11 cellular contexts compared by ENCODE assay signal in the genomic region with DNA sequence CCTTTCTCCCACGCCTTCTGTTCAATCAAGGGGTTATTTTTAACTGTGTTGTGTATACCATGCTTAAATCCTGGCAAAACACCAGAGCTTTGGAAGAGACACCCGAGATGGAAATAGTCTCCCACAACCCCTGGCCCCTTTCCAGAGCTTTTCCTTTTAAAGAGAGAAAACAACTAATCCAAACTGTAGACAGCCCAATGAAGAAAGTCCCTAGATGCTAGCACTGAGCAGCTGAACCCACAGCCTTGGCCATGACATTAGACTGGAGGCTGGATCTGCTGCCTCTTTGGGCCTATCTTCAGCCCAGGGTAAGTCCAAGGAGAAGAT.
DNase-seq lines count a peak whose midpoint lies in the region; ATAC-seq lines count a peak whose summit lies in the region.
"Had no signal": no experiment of that assay in that cellular context is flagged by ENCODE, and none has a peak within 500 bp of the region (broad histone marks: within the 10 kb centered on the region; RNA-seq: fewer than 3 reads in every experiment).

No MANE protein-coding gene starts in this region.

- no peaks in the 10 kb centered on the region for H3K9me3 Mint-ChIP-seq in immature natural killer cell
- H3K9me3 Mint-ChIP-seq: activated naive CD8-positive, alpha-beta T cell treated with anti-CD3 and anti-CD28 coated beads, Interleukin-2, amount 10 ng/mL, durations not matched to agents 7 days and 5 days had no signal

- no peaks in the 10 kb centered on the region for H3K4me1 Mint-ChIP-seq in immature natural killer cell

- no peak overlapping the region for H3K14ac ChIP-seq in mesenchymal stem cell (ENCODE audit: low read length in 2 of 2)

- peak; percentile 35 for DNase-seq in NCI-H1092 (lab: John Stamatoyannopoulos, UW)
- peak; percentile 29 for DNase-seq in dermis blood vessel endothelial cell
- DNase-seq in mesenchymal stem cell = peak; percentile 90
- DNase-seq in HAP-1 (ENCODE audit: low spot score in 2 of 2) = no peak
- DNase-seq in immature natural killer cell = no peak
- DNase-seq in stimulated activated CD4-positive, alpha-beta T cell treated with anti-CD3 and anti-CD28 coated beads, Interleukin-2, amount 100 ng/mL, for 48 hours = no peak
- DNase-seq: activated naive CD8-positive, alpha-beta T cell treated with anti-CD3 and anti-CD28 coated beads, Interleukin-2, amount 10 ng/mL, durations not matched to agents 7 days and 5 days; NCI-H510A treated with DMSO at 0.1 percent for 48 hours; retina had no signal

- H3K27me3 ChIP-seq in BLaER1 = no peaks in the 10 kb centered on the region
- H3K27me3 ChIP-seq in mesenchymal stem cell (ENCODE audit: control insufficient read depth in 1 of 2, insufficient read depth in 1 of 2, low read length in 2 of 2) = peaks cover 0 to 9% of the 10 kb centered on the region in 2 experiments
- H3K27me3 ChIP-seq in HAP-1 (ENCODE audit: low read depth) = no peaks in the 10 kb centered on the region

- H3K27ac ChIP-seq in BLaER1 (peak overlapping the region; percentile 27; the same call in 1 of the 2 replicates), mesenchymal stem cell (ENCODE audit: low read length, poor library complexity, severe bottlenecking) (no peak overlapping the region)

- H3K4me2 ChIP-seq in BLaER1 = peak overlapping the region; percentile 27
- H3K4me2 ChIP-seq in mesenchymal stem cell (ENCODE audit: low read length, poor library complexity, severe bottlenecking) = no peak overlapping the region

- no peak overlapping the region for H4K91ac ChIP-seq in mesenchymal stem cell (ENCODE audit: low read length)

- H3K4ac ChIP-seq in mesenchymal stem cell (ENCODE audit: low read depth in 1 of 2, low read length in 2 of 2) = no peak overlapping the region

- in situ Hi-C loops in HAP-1 (cut with MboI; ENCODE audit: low sequenced_read_pairs) = no loop called here

- H3K18ac ChIP-seq in mesenchymal stem cell (ENCODE audit: low read depth in 1 of 2, low read length in 2 of 2) = no peak overlapping the region

- peaks cover 0 to 6% (median 3%) of the 10 kb centered on the region in 3 donors for H3K36me3 Mint-ChIP-seq in immature natural killer cell

- no peak overlapping the region for H3K9ac ChIP-seq in BLaER1
- H3K9ac ChIP-seq in mesenchymal stem cell (ENCODE audit: low read length) = peak overlapping the region; percentile 9

- H2AK5ac ChIP-seq in mesenchymal stem cell (ENCODE audit: low read length, severe bottlenecking) = no peak overlapping the region

- peaks cover 16% of the 10 kb centered on the region for H3K79me1 ChIP-seq in mesenchymal stem cell (replicated peaks; ENCODE audit: low read length, poor library complexity, severe bottlenecking)

- H4K20me1 ChIP-seq in BLaER1 = no peaks in the 10 kb centered on the region

- no peak overlapping the region for H3K4me3 ChIP-seq in BLaER1
- H3K4me3 ChIP-seq in mesenchymal stem cell (ENCODE audit: insufficient read depth in 1 of 2, low read depth in 1 of 2, low read length in 2 of 2) = no peak overlapping the region
- no peak overlapping the region for H3K4me3 ChIP-seq in HAP-1

- H3K4me3 Mint-ChIP-seq in immature natural killer cell = no peak overlapping the region
- H3K4me3 Mint-ChIP-seq: activated naive CD8-positive, alpha-beta T cell treated with anti-CD3 and anti-CD28 coated beads, Interleukin-2, amount 10 ng/mL, durations not matched to agents 7 days and 5 days had no signal

- H4K8ac ChIP-seq in mesenchymal stem cell (ENCODE audit: low read length) = no peak overlapping the region

- H3K27ac Mint-ChIP-seq in immature natural killer cell = no peak overlapping the region
- H3K27ac Mint-ChIP-seq: activated naive CD8-positive, alpha-beta T cell treated with anti-CD3 and anti-CD28 coated beads, Interleukin-2, amount 10 ng/mL, durations not matched to agents 7 days and 5 days had no signal

- H3K9me3 ChIP-seq in BLaER1 = no peaks in the 10 kb centered on the region
- no peaks in the 10 kb centered on the region for H3K9me3 ChIP-seq in mesenchymal stem cell (ENCODE audit: control insufficient read depth, low read length)
- no peaks in the 10 kb centered on the region for H3K9me3 ChIP-seq in HAP-1

- no peak overlapping the region for H2BK5ac ChIP-seq in mesenchymal stem cell (ENCODE audit: low read depth, low read length, poor library complexity, severe bottlenecking)

- H3K23ac ChIP-seq in mesenchymal stem cell (ENCODE audit: low read length in 2 of 2) = no peak overlapping the region

- 18% methylated on average over 1 of the region's 2 CpGs for WGBS in mesenchymal stem cell

- ATAC-seq in HG02759 (IDR thresholded peaks at IDR 0.05; ENCODE audit: unreplicated experiment) = no peak

- no peak overlapping the region for H2BK120ac ChIP-seq in mesenchymal stem cell (ENCODE audit: low read depth, low read length)

- 0 out of 2 replicates have a peak, but pooled peaks cover 8% of the 10 kb centered on the region for H3K36me3 ChIP-seq in BLaER1
- H3K36me3 ChIP-seq in mesenchymal stem cell (ENCODE audit: control insufficient read depth in 1 of 2, insufficient read depth in 2 of 2, low read depth in 1 of 2, low read length in 2 of 2) = peaks cover 0 to 2% of the 10 kb centered on the region in 2 experiments
- no peaks in the 10 kb centered on the region for H3K36me3 ChIP-seq in HAP-1 (replicated peaks)

- H2BK15ac ChIP-seq in mesenchymal stem cell (ENCODE audit: low read depth, poor library complexity, severe bottlenecking) = no peak overlapping the region

- no peak overlapping the region for H2BK12ac ChIP-seq in mesenchymal stem cell (ENCODE audit: low read length in 2 of 2)

- no peak overlapping the region for H2AFZ ChIP-seq in mesenchymal stem cell (ENCODE audit: low read depth, low read length)

- H3K4me1 ChIP-seq in BLaER1 (peaks cover 32% of the 10 kb centered on the region), mesenchymal stem cell (ENCODE audit: control insufficient read depth, insufficient read depth, low read depth, low read length) (peaks cover 7% of the 10 kb centered on the region), HAP-1 (0 out of 2 replicates have a peak, but pooled peaks cover 2% of the 10 kb centered on the region)

- no peaks in the 10 kb centered on the region for H3K27me3 Mint-ChIP-seq in immature natural killer cell (ENCODE audit: low read depth in 3 of 3)
- H3K27me3 Mint-ChIP-seq: activated naive CD8-positive, alpha-beta T cell treated with anti-CD3 and anti-CD28 coated beads, Interleukin-2, amount 10 ng/mL, durations not matched to agents 7 days and 5 days had no signal

Comparison
In these comparisons a context has a peak if more than half of its experiments do, and no peak if none do; other contexts are left out.
1. DNase-seq: peak in NCI-H1092 (single experiment), dermis blood vessel endothelial cell (single experiment) and mesenchymal stem cell (single experiment); none in HAP-1 (0 of 2), immature natural killer cell (0 of 3) and stimulated activated CD4-positive, alpha-beta T cell treated with anti-CD3 and anti-CD28 coated beads, Interleukin-2, amount 100 ng/mL, for 48 hours (0 of 2).